Comparison of ENCODE assay signal across 1 cellular context in genomic region chr5:17067657-17068392, GRCh38.
TF ChIP-seq lines count a peak whose summit lies in the region.

No MANE protein-coding gene starts in this region.

TF ChIP-seq in GM23338, 12 proteins besides CTCF, POLR2A, EP300 and RAD21 (continued from another document):
- TF ChIP-seq ZNF462 (CRISPR knock-in tag; IDR thresholded peaks at IDR 0.05) (no peak), ZNF114 (CRISPR knock-in tag; IDR thresholded peaks at IDR 0.05) (no peak), REST (IDR thresholded peaks at IDR 0.05; ENCODE audit: unreplicated experiment) (no peak)
TF ChIP-seq in GM23338: peak in this region for 0.
